16 cellular contexts compared by ENCODE assay signal in the genomic region with DNA sequence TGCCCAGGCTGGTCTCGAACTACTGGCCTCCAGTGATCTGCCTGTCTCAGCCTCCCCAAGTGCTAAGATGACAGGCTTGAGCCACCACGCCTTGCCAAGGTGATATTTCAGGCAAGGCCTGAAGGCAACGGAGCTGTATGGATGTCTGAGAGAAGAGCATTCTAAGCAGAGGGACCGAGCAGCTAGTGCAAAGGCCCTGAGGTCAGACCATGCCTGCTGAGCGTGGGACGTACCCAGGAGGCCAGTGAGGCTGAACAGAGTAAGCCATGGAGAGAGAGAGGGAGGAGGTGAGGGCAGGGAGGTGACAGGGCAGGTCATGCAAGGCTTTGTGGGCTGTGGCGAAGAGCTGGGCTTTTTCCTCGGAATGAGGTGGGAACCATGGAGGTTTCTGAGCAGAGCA. TPM values are rescaled to one million over a fixed set of nuclear protein-coding genes. Genes with fewer than 3 reads are reported as not detected.
DNase-seq lines count a peak whose midpoint lies in the region; ATAC-seq and TF ChIP-seq lines count a peak whose summit lies in the region.
"Had no signal": no experiment of that assay in that cellular context is flagged by ENCODE, and none has a peak within 500 bp of the region (broad histone marks: within the 10 kb centered on the region; RNA-seq: fewer than 3 reads in every experiment).

No MANE protein-coding gene starts in this region.

- TF ChIP-seq CTCF in Caco-2 (IDR thresholded peaks at IDR 0.05; ENCODE audit: insufficient read depth in 1 of 2, low read depth in 1 of 2, low read length in 1 of 2, severe bottlenecking in 1 of 2, unreplicated experiment in 1 of 2) (no peak), natural killer cell (IDR thresholded peaks at IDR 0.05) (no peak)

- H3K27ac Mint-ChIP-seq in CD4-positive, CD25-positive, alpha-beta regulatory T cell = peak overlapping the region; percentile 38 to 90 (median 84)
- peak overlapping the region; percentile 76 for H3K27ac Mint-ChIP-seq in Caco-2 (ENCODE audit: unreplicated experiment)
- H3K27ac Mint-ChIP-seq in activated naive CD8-positive, alpha-beta T cell = peak overlapping the region; percentile 84
- H3K27ac Mint-ChIP-seq in natural killer cell = peak overlapping the region; percentile 86 to 89

- peak overlapping the region; percentile 2 for H3K27ac ChIP-seq in CD4-positive, CD25-positive, alpha-beta regulatory T cell (ENCODE audit: insufficient read depth, low read length, poor library complexity, severe bottlenecking)
- H3K27ac ChIP-seq: vagina had no signal

- no TSS peak for BruUV-seq in Caco-2 (replicated peaks; lab: Mats Ljungman, UMichigan)

- H3K4me1 Mint-ChIP-seq in CD4-positive, CD25-positive, alpha-beta regulatory T cell = peaks cover 5 to 68% (median 32%) of the 10 kb centered on the region in 4 donors
- H3K4me1 Mint-ChIP-seq in Caco-2 (ENCODE audit: low read depth, unreplicated experiment) (peaks cover 8% of the 10 kb centered on the region), natural killer cell (peaks cover 48 to 54% of the 10 kb centered on the region in 2 donors)
- H3K4me1 Mint-ChIP-seq in activated naive CD8-positive, alpha-beta T cell (ENCODE audit: low read depth) = peaks cover 53% of the 10 kb centered on the region

- no peaks in the 10 kb centered on the region for H3K9me3 ChIP-seq in CD4-positive, CD25-positive, alpha-beta regulatory T cell (ENCODE audit: control insufficient read depth in 2 of 2, low read length in 2 of 2)
- H3K9me3 ChIP-seq in Caco-2 = no peaks in the 10 kb centered on the region
- H3K9me3 ChIP-seq: vagina had no signal

- H3K27me3 Mint-ChIP-seq in CD4-positive, CD25-positive, alpha-beta regulatory T cell = no peaks in the 10 kb centered on the region
- H3K27me3 Mint-ChIP-seq in Caco-2 (ENCODE audit: insufficient read depth, unreplicated experiment) (no peaks in the 10 kb centered on the region), natural killer cell (ENCODE audit: low read depth in 2 of 2) (no peaks in the 10 kb centered on the region)
- H3K27me3 Mint-ChIP-seq in activated naive CD8-positive, alpha-beta T cell = no peaks in the 10 kb centered on the region

- no peak for DNase-seq in CD4-positive, CD25-positive, alpha-beta regulatory T cell
- no peak for DNase-seq in Caco-2
- no peak for DNase-seq in natural killer cell
- no peak for DNase-seq in RPMI8226
- DNase-seq: activated CD4-positive, alpha-beta T cell treated with anti-CD3 and anti-CD28 coated beads for 4 hours; activated T-cell treated with anti-CD3 and anti-CD28 coated beads, Interleukin-2, amount 50 U/mL, for 4 hours; effector CD8-positive, alpha-beta T cell; head of caudate nucleus; left ventricle myocardium superior; NCI-H526 treated with DMSO at 0.1 percent for 48 hours; T1000 had no signal

- peaks cover 22% of the 10 kb centered on the region for H3K4me1 ChIP-seq in CD4-positive, CD25-positive, alpha-beta regulatory T cell (ENCODE audit: control insufficient read depth, insufficient read depth, low read length, poor library complexity, severe bottlenecking)
- peaks cover 26% of the 10 kb centered on the region for H3K4me1 ChIP-seq in Caco-2

- peaks cover 11% of the 10 kb centered on the region for H3K36me3 ChIP-seq in CD4-positive, CD25-positive, alpha-beta regulatory T cell (ENCODE audit: control insufficient read depth, insufficient read depth, low read length)
- H3K36me3 ChIP-seq in Caco-2 (ENCODE audit: control insufficient read depth, insufficient read depth, low read length) = no peaks in the 10 kb centered on the region
- H3K36me3 ChIP-seq: vagina had no signal

- CTCF ChIA-PET in Caco-2 (lab: Charles Lee) = interaction anchor here (1.0 kb wide), 1 partner anchor 41 kb away, joined by 6 read pairs; no protein-coding TSS in a partner anchor

- no peak for ATAC-seq in CD4-positive, CD25-positive, alpha-beta regulatory T cell (ENCODE audit: low read depth in 2 of 2)
- ATAC-seq in natural killer cell (no peak), GM21786 (IDR thresholded peaks at IDR 0.05; ENCODE audit: unreplicated experiment) (no peak), GM18519 (IDR thresholded peaks at IDR 0.05; ENCODE audit: low FRiP score, unreplicated experiment) (no peak)
- ATAC-seq: activated T-cell treated with anti-CD3 and anti-CD28 coated beads, Interleukin-2, amount 50 U/mL, for 4 hours; left ventricle myocardium superior had no signal

- no peaks in the 10 kb centered on the region for H3K9me3 Mint-ChIP-seq in CD4-positive, CD25-positive, alpha-beta regulatory T cell
- H3K9me3 Mint-ChIP-seq in Caco-2 (ENCODE audit: unreplicated experiment) (no peaks in the 10 kb centered on the region), natural killer cell (no peaks in the 10 kb centered on the region)
- no peaks in the 10 kb centered on the region for H3K9me3 Mint-ChIP-seq in activated naive CD8-positive, alpha-beta T cell (ENCODE audit: low read depth)
- H3K9me3 Mint-ChIP-seq: activated T-cell treated with anti-CD3 and anti-CD28 coated beads, Interleukin-2, amount 50 U/mL, for 4 hours had no signal

- POLR2A ChIA-PET in Caco-2 (lab: Charles Lee) = no interaction called here

- H3K36me3 Mint-ChIP-seq in CD4-positive, CD25-positive, alpha-beta regulatory T cell = peaks cover 25% of the 10 kb centered on the region
- H3K36me3 Mint-ChIP-seq in Caco-2 (ENCODE audit: insufficient read depth, unreplicated experiment) = peaks cover 14% of the 10 kb centered on the region
- peaks cover 3% of the 10 kb centered on the region for H3K36me3 Mint-ChIP-seq in activated naive CD8-positive, alpha-beta T cell
- no peaks in the 10 kb centered on the region for H3K36me3 Mint-ChIP-seq in natural killer cell

- peak overlapping the region in 1 of 4 donors; percentile 45 for H3K4me3 Mint-ChIP-seq in CD4-positive, CD25-positive, alpha-beta regulatory T cell
- H3K4me3 Mint-ChIP-seq in Caco-2 (ENCODE audit: unreplicated experiment) (no peak overlapping the region), natural killer cell (peak overlapping the region; percentile 21)
- no peak overlapping the region for H3K4me3 Mint-ChIP-seq in activated naive CD8-positive, alpha-beta T cell
- H3K4me3 Mint-ChIP-seq: activated T-cell treated with anti-CD3 and anti-CD28 coated beads, Interleukin-2, amount 50 U/mL, for 4 hours had no signal

- H3K27me3 ChIP-seq in CD4-positive, CD25-positive, alpha-beta regulatory T cell (ENCODE audit: control insufficient read depth, insufficient read depth, low read length) = no peaks in the 10 kb centered on the region
- H3K27me3 ChIP-seq in Caco-2 (replicated peaks; ENCODE audit: control insufficient read depth, insufficient read depth, low read length) = no peaks in the 10 kb centered on the region
- H3K27me3 ChIP-seq: vagina had no signal

- intact Hi-C loops in Caco-2 (cut with micrococcal nuclease; ENCODE audit: unreplicated experiment) = no loop called here
- intact Hi-C loops in natural killer cell (cut with micrococcal nuclease) = no loop called here

- H3K4me3 ChIP-seq in CD4-positive, CD25-positive, alpha-beta regulatory T cell (ENCODE audit: low read depth, low read length) = no peak overlapping the region
- H3K4me3 ChIP-seq in Caco-2 (ENCODE audit: low read depth, low read length) = no peak overlapping the region
- H3K4me3 ChIP-seq: vagina had no signal

RNA-seq across cellular contexts. Expression of gene SLC44A2, which starts 3.4 kb away (rescaled TPM):
- 236 TPM for total RNA-seq in CD4-positive, CD25-positive, alpha-beta regulatory T cell
- polyA plus RNA-seq in CD4-positive, CD25-positive, alpha-beta regulatory T cell = 100 to 1,000 TPM; 225 to 280 (median 255) TPM
- total RNA-seq in Caco-2 (2022) (119 and 120 TPM in 2 replicates), natural killer cell (100 to 1,000 TPM; 231 to 306 (median 279) TPM)

RNA-seq across cellular contexts. Expression of gene ILF3, which starts 32.2 kb away (rescaled TPM):
- total RNA-seq in CD4-positive, CD25-positive, alpha-beta regulatory T cell = 444 TPM
- polyA plus RNA-seq in CD4-positive, CD25-positive, alpha-beta regulatory T cell = 10 to 100 TPM; 54.8 to 70.8 (median 62.1) TPM
- 399 and 401 TPM in 2 replicates for total RNA-seq in Caco-2 (2022)
- total RNA-seq in natural killer cell = 100 to 1,000 TPM; 329 to 365 (median 332) TPM

RNA-seq across cellular contexts. Expression of gene AP1M2, which starts 34.9 kb away (rescaled TPM):
- total RNA-seq in CD4-positive, CD25-positive, alpha-beta regulatory T cell = not detected
- not detected for polyA plus RNA-seq in CD4-positive, CD25-positive, alpha-beta regulatory T cell
- total RNA-seq in Caco-2 (2022) (191 and 196 TPM in 2 replicates), natural killer cell (1 to 10 TPM in 1 of 3 donors, not detected in 2; 1.3 TPM)
- total RNA-seq: left ventricle myocardium superior, LHCN-M2 had no signal

RNA-seq across cellular contexts. Expression of gene CDKN2D, which starts 53.2 kb away (rescaled TPM):
- 57.0 TPM for total RNA-seq in CD4-positive, CD25-positive, alpha-beta regulatory T cell
- polyA plus RNA-seq in CD4-positive, CD25-positive, alpha-beta regulatory T cell = 100 to 1,000 TPM in 3 of 4 donors, 10 to 100 TPM in 1; 92.6 to 125 (median 113) TPM
- total RNA-seq in Caco-2 (2022) (5.0 and 5.8 TPM in 2 replicates), natural killer cell (100 to 1,000 TPM in 2 of 3 donors, 10 to 100 TPM in 1; 82.7 to 102 (median 101) TPM)

RNA-seq across cellular contexts. Expression of gene KRI1, which starts 56.2 kb away (rescaled TPM):
- total RNA-seq in CD4-positive, CD25-positive, alpha-beta regulatory T cell = 34.6 TPM
- 10 to 100 TPM in 3 of 4 donors, 1 to 10 TPM in 1; 8.6 to 13.8 (median 12.0) TPM for polyA plus RNA-seq in CD4-positive, CD25-positive, alpha-beta regulatory T cell
- total RNA-seq in Caco-2 (2022) = 27.0 and 27.5 TPM in 2 replicates
- total RNA-seq in natural killer cell = 10 to 100 TPM; 36.6 to 53.0 (median 49.5) TPM

Comparison
In these comparisons a context has a peak if more than half of its experiments do, and no peak if none do; other contexts are left out.
1. RNA of gene AP1M2, which starts 34.9 kb away (total RNA-seq): 191 to 196 TPM in Caco-2; 1.3 TPM in natural killer cell and not detected in CD4-positive, CD25-positive, alpha-beta regulatory T cell (single experiment); every median in the first group is over 10 times any median in the second.
2. Peak in every context shown above with its lines, with median percentiles within 50 percentile points of each other: H3K27ac Mint-ChIP-seq.